ENCODE assay signal across 1 cellular context in the genomic region with DNA sequence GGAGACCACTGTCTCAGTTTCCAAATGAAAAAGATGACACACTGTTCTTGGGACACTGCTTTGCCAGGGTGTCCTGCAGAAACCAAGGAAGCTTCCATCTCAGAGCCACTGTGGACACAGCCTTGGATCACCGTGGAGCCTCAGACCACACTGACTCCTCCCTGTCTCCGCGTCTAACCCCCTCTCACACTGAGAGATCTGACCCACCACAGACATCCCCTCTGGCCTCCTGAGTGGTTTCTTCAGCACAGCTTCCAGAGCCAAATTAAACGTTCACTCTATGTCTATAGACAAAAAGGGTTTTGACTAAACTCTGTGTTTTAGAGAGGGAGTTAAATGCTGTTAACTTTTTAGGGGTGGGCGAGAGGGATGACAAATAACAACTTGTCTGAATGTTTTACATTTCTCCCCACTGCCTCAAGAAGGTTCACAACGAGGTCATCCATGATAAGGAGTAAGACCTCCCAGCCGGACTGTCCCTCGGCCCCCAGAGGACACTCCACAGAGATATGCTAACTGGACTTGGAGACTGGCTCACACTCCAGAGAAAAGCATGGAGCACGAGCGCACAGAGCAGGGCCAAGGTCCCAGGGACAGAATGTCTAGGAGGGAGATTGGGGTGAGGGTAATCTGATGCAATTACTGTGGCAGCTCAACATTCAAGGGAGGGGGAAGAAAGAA.
TF ChIP-seq lines count a peak whose summit lies in the region.

No MANE protein-coding gene starts in this region.

TF ChIP-seq in A549, 52 proteins besides CTCF, POLR2A, EP300 and RAD21 (continued from another document):
- TF ChIP-seq FOSL2 (IDR thresholded peaks at IDR 0.05) (peak; percentile 11; the same call in 1 of the 2 replicates), FOSL2 (CRISPR knock-in tag; IDR thresholded peaks at IDR 0.05) (0 out of 2 replicates have a peak, but pooled peaks have one; percentile 2), MYC (IDR thresholded peaks at IDR 0.05; ENCODE audit: borderline replicate concordance, low read length) (no peak), SMC3 (IDR thresholded peaks at IDR 0.05) (no peak), RARB (CRISPR knock-in tag; IDR thresholded peaks at IDR 0.05) (0 out of 2 replicates have a peak, but pooled peaks have one; percentile 59), TFCP2L1 (CRISPR knock-in tag; IDR thresholded peaks at IDR 0.05) (no peak), ESRRA (IDR thresholded peaks at IDR 0.05; ENCODE audit: borderline replicate concordance, low read length) (no peak)
